ENCODE assay signal across 22 cellular contexts in genomic region chr20:17583126-17583525, GRCh38. TPM values are rescaled to one million over a fixed set of nuclear protein-coding genes. Genes with fewer than 3 reads are reported as not detected.
"Had no signal": no experiment of that assay in that cellular context is flagged by ENCODE, and none has a peak within 500 bp of the region (broad histone marks: within the 10 kb centered on the region; RNA-seq: fewer than 3 reads in every experiment).

No MANE protein-coding gene starts in this region.

- H3K9me3 ChIP-seq: ascending aorta, breast epithelium, heart right ventricle, mucosa of descending colon, thoracic aorta, vagina had no signal

- H3K4me3 ChIP-seq: breast epithelium, heart right ventricle, mucosa of descending colon, vagina had no signal

- DNase-seq: activated CD4-positive, alpha-beta T cell treated with anti-CD3 and anti-CD28 coated beads, Interleukin-2, amount 10 ng/mL, durations not matched to agents 7 days and 5 days; activated CD8-positive, alpha-beta T cell treated with anti-CD3 and anti-CD28 coated beads, Interleukin-2, amount 10 ng/mL, durations not matched to agents 7 days and 5 days; activated effector memory CD4-positive, alpha-beta T cell treated with Interleukin-2 at 50 U/mL for 16 hours; activated naive CD4-positive, alpha-beta T cell treated with anti-CD3 and anti-CD28 coated beads, Interleukin-2, amount 50 U/mL, for 16 hours; activated T-cell treated with anti-CD3 and anti-CD28 coated beads, Interleukin-2, amount 50 U/mL, for 48 hours; cerebellar nuclear complex; effector CD8-positive, alpha-beta T cell; heart right ventricle; immature natural killer cell; mesenchymal stem cell; mucosa of descending colon; naive B cell; right cardiac atrium; small intestine; stimulated activated CD4-positive, alpha-beta T cell treated with anti-CD3 and anti-CD28 coated beads, Interleukin-4, amount 100 ng/mL, for 24 hours; T1000 had no signal

- H3K27ac ChIP-seq: vagina had no signal

- ATAC-seq: activated CD8-positive, alpha-beta T cell treated with anti-CD3 and anti-CD28 coated beads, Interleukin-2, amount 10 ng/mL, durations not matched to agents 7 days and 5 days; esophagus mucosa; heart right ventricle; mucosa of descending colon; right cardiac atrium; stimulated activated memory B cell treated with anti-CD40 and anti-IgM and Interleukin-4, amounts not matched to agents 10 μg/mL and 1 μg/mL and 100 μg/mL, for 72 hours had no signal

- FAIRE-seq: small intestine had no signal

- H3K27me3 ChIP-seq: ascending aorta, breast epithelium, heart right ventricle, vagina had no signal

- H3K36me3 ChIP-seq: breast epithelium, vagina had no signal

RNA-seq across cellular contexts. Expression of gene BFSP1, which starts 51.9 kb away (rescaled TPM):
- total RNA-seq: ascending aorta had no signal
